16 cellular contexts compared by ENCODE assay signal in genomic region chr11:2995893-2996554, GRCh38. TPM values are rescaled to one million over a fixed set of nuclear protein-coding genes. Genes with fewer than 3 reads are reported as not detected.
DNase-seq lines count a peak whose midpoint lies in the region; ATAC-seq and TF ChIP-seq lines count a peak whose summit lies in the region.
"Had no signal": no experiment of that assay in that cellular context is flagged by ENCODE, and none has a peak within 500 bp of the region (broad histone marks: within the 10 kb centered on the region; RNA-seq: fewer than 3 reads in every experiment).

No MANE protein-coding gene starts in this region.

- peak overlapping the region; percentile 12 for H3K4me3 Mint-ChIP-seq in endothelial cell (ENCODE audit: unreplicated experiment)
- no peak overlapping the region for H3K4me3 Mint-ChIP-seq in naive thymus-derived CD8-positive, alpha-beta T cell

- H3K4ac ChIP-seq in neuronal stem cell (ENCODE audit: low read length) = no peak overlapping the region

- peaks cover 16% of the 10 kb centered on the region for H3K36me3 ChIP-seq in left ventricle myocardium inferior
- peaks cover 8 to 17% of the 10 kb centered on the region in 2 donors for H3K36me3 ChIP-seq in neuronal stem cell (replicated peaks in 1 of 2; ENCODE audit: control insufficient read depth in 2 of 2, insufficient read depth in 2 of 2, low read length in 2 of 2)

- H3K4me1 ChIP-seq in left ventricle myocardium inferior = peaks cover 28% of the 10 kb centered on the region
- peaks cover 2 to 10% of the 10 kb centered on the region in 2 donors for H3K4me1 ChIP-seq in neuronal stem cell (ENCODE audit: control insufficient read depth in 2 of 2, insufficient read depth in 1 of 2, low read depth in 1 of 2, low read length in 2 of 2)

- POLR2A ChIA-PET in naive thymus-derived CD8-positive, alpha-beta T cell (lab: Charles Lee) = interaction anchor here (14.4 kb wide), 1 partner anchor 16 kb away, joined by 457 read pairs; no protein-coding TSS in a partner anchor

- H2AFZ ChIP-seq in neuronal stem cell (ENCODE audit: low read length) = peak overlapping the region; percentile 41

- H2AK5ac ChIP-seq in neuronal stem cell (ENCODE audit: low read depth, low read length) = peak overlapping the region; percentile 56

- peak overlapping the region; percentile 43 for H3K23ac ChIP-seq in neuronal stem cell (ENCODE audit: low read depth, low read length, poor library complexity)

- no peak overlapping the region for H3K27ac Mint-ChIP-seq in endothelial cell (ENCODE audit: unreplicated experiment)
- H3K27ac Mint-ChIP-seq in naive thymus-derived CD8-positive, alpha-beta T cell = peak overlapping the region in 2 of 10 donors; percentile 35 to 75
- H3K27ac Mint-ChIP-seq: CD4-positive, alpha-beta T cell had no signal

- intact Hi-C loops in Right ventricle myocardium inferior (cut with DNase I) (no loop called here), left ventricle myocardium inferior (cut with micrococcal nuclease) (no loop called here), dorsolateral prefrontal cortex (cut with DNase I) (loop anchor here in 1 of 2 donors (10.0 kb wide), 1 partner anchor 169 kb away; the partner anchor contains the start of gene OSBPL5)

- no peaks in the 10 kb centered on the region for H3K27me3 ChIP-seq in left ventricle myocardium inferior (ENCODE audit: low read depth)
- H3K27me3 ChIP-seq in neuronal stem cell (ENCODE audit: control insufficient read depth in 3 of 3, insufficient read depth in 3 of 3, low read depth in 1 of 3, low read length in 3 of 3) = no peaks in the 10 kb centered on the region
- no peaks in the 10 kb centered on the region for H3K27me3 ChIP-seq in dorsolateral prefrontal cortex

- H2BK120ac ChIP-seq in neuronal stem cell (ENCODE audit: low read depth, low read length) = no peak overlapping the region

- H4K91ac ChIP-seq in neuronal stem cell (ENCODE audit: low read depth, low read length, poor library complexity) = no peak overlapping the region

- H3K14ac ChIP-seq in neuronal stem cell (ENCODE audit: low read length) = peak overlapping the region; percentile 8

- no peak overlapping the region for H2BK12ac ChIP-seq in neuronal stem cell (ENCODE audit: low read length)

- H3K27ac ChIP-seq in left ventricle myocardium inferior (replicated peaks) (no peak overlapping the region), neuronal stem cell (replicated peaks; ENCODE audit: low read length) (no peak overlapping the region), dorsolateral prefrontal cortex (peak overlapping the region in 5 of 59 donors; percentile 6 to 65 (median 21))
- H3K27ac ChIP-seq: KMS-11 had no signal

- H3K36me3 Mint-ChIP-seq in endothelial cell (ENCODE audit: low read depth, unreplicated experiment) = peaks cover 10% of the 10 kb centered on the region
- H3K36me3 Mint-ChIP-seq in naive thymus-derived CD8-positive, alpha-beta T cell = peaks cover 4 to 11% (median 5%) of the 10 kb centered on the region in 3 donors

- no CpG with 5 or more reads among the region's 14 CpGs for WGBS in neuronal stem cell (ENCODE audit: extremely low coverage in 2 of 2, insufficient read length in 2 of 2, insufficient replicate concordance in 1 of 2), 2 donors

- peak overlapping the region; percentile 75 for H2BK5ac ChIP-seq in neuronal stem cell (ENCODE audit: low read length)

- no peak overlapping the region for H4K8ac ChIP-seq in neuronal stem cell (ENCODE audit: low read depth, low read length)

- no peak overlapping the region for H3K18ac ChIP-seq in neuronal stem cell (ENCODE audit: low read length)

- H3K27me3 Mint-ChIP-seq in endothelial cell (ENCODE audit: unreplicated experiment) = peaks cover 6% of the 10 kb centered on the region
- H3K27me3 Mint-ChIP-seq in naive thymus-derived CD8-positive, alpha-beta T cell = peaks cover 0 to 2% (median 0%) of the 10 kb centered on the region in 5 donors
- H3K27me3 Mint-ChIP-seq: CD4-positive, alpha-beta T cell had no signal

- ATAC-seq in Right ventricle myocardium inferior (no peak), HG02571 (IDR thresholded peaks at IDR 0.05; ENCODE audit: unreplicated experiment) (no peak)
- ATAC-seq in naive thymus-derived CD8-positive, alpha-beta T cell = no peak
- ATAC-seq: HCT116 had no signal

- H3K9me3 Mint-ChIP-seq in endothelial cell (ENCODE audit: unreplicated experiment) = no peaks in the 10 kb centered on the region
- no peaks in the 10 kb centered on the region for H3K9me3 Mint-ChIP-seq in naive thymus-derived CD8-positive, alpha-beta T cell
- H3K9me3 Mint-ChIP-seq: CD4-positive, alpha-beta T cell had no signal

- H3K4me1 Mint-ChIP-seq in endothelial cell (ENCODE audit: unreplicated experiment) = peaks cover 12% of the 10 kb centered on the region
- H3K4me1 Mint-ChIP-seq in naive thymus-derived CD8-positive, alpha-beta T cell = peaks cover 2 to 9% (median 5%) of the 10 kb centered on the region in 4 donors

- H3K9ac ChIP-seq in neuronal stem cell (ENCODE audit: low read depth, low read length, poor library complexity) = peak overlapping the region; percentile 60
- H3K9ac ChIP-seq: KMS-11 had no signal

- no peak overlapping the region for H3K4me3 ChIP-seq in left ventricle myocardium inferior
- no peak overlapping the region for H3K4me3 ChIP-seq in neuronal stem cell (ENCODE audit: low read length in 2 of 2)
- no peak overlapping the region for H3K4me3 ChIP-seq in dorsolateral prefrontal cortex

- DNase-seq in Right ventricle myocardium inferior (ENCODE audit: missing footprints) (peak; percentile 57), left ventricle myocardium inferior (no peak), endothelial cell (ENCODE audit: low spot score) (no peak), neuronal stem cell (ENCODE audit: low spot score) (no peak), dorsolateral prefrontal cortex (no peak)
- DNase-seq in naive thymus-derived CD8-positive, alpha-beta T cell = no peak
- DNase-seq: Calu3; CD4-positive, alpha-beta T cell; NCI-H1092 treated with DMSO at 0.1 percent for 48 hours; NCI-H1694; NCI-H2107; NCI-H226; NCI-H526 treated with DMSO at 0.1 percent for 48 hours had no signal

- TF ChIP-seq CTCF in left ventricle myocardium inferior (IDR thresholded peaks at IDR 0.05; ENCODE audit: borderline replicate concordance) (no peak), endothelial cell (IDR thresholded peaks at IDR 0.05; ENCODE audit: unreplicated experiment) (no peak), dorsolateral prefrontal cortex (IDR thresholded peaks at IDR 0.05 in 54 of 56, conservative IDR thresholded peaks at IDR 0.05 in 2 of 56; ENCODE audit: low read depth in 1 of 56, partially characterized antibody in 56 of 56) (no peak)

- H3K4me2 ChIP-seq in neuronal stem cell (ENCODE audit: insufficient read depth, low read length, poor library complexity, severe bottlenecking) = no peak overlapping the region
- H3K4me2 ChIP-seq: KMS-11 had no signal

- H3K79me1 ChIP-seq in neuronal stem cell (ENCODE audit: low read depth, low read length) = peaks cover 5% of the 10 kb centered on the region

- H2BK15ac ChIP-seq in neuronal stem cell (ENCODE audit: low read length) = no peak overlapping the region

- H3K9me3 ChIP-seq in left ventricle myocardium inferior (replicated peaks) (no peaks in the 10 kb centered on the region), neuronal stem cell (replicated peaks in 1 of 2; ENCODE audit: control insufficient read depth in 2 of 2, insufficient read depth in 1 of 2, low read depth in 1 of 2, low read length in 2 of 2) (no peaks in the 10 kb centered on the region)

RNA-seq across cellular contexts. Expression of gene NAP1L4, which starts 3.9 kb away (rescaled TPM):
- total RNA-seq in Right ventricle myocardium inferior (168 TPM), left ventricle myocardium inferior (175 TPM), endothelial cell (ENCODE audit: unreplicated experiment) (148 TPM), dorsolateral prefrontal cortex (100 to 1,000 TPM; 135 to 252 (median 182) TPM)
- 113 TPM for polyA plus RNA-seq in neuronal stem cell (2013, experiment 1 of 2)
- polyA plus RNA-seq in neuronal stem cell (2013, experiment 2 of 2) = 107 TPM
- total RNA-seq in naive thymus-derived CD8-positive, alpha-beta T cell = 100 to 1,000 TPM; 455 to 471 TPM
- polyA plus RNA-seq in naive thymus-derived CD8-positive, alpha-beta T cell = 100 to 1,000 TPM; 169 to 207 (median 201) TPM
